Comparison of ENCODE assay signal across 29 cellular contexts in genomic region chr1:59945790-59946189, GRCh38. TPM values are rescaled to one million over a fixed set of nuclear protein-coding genes. Genes with fewer than 3 reads are reported as not detected.
"Had no signal": no experiment of that assay in that cellular context is flagged by ENCODE, and none has a peak within 500 bp of the region (broad histone marks: within the 10 kb centered on the region; RNA-seq: fewer than 3 reads in every experiment).

No MANE protein-coding gene starts in this region.

- H3K4me1 ChIP-seq: pancreas, psoas muscle, right lobe of liver, thyroid gland, upper lobe of left lung, vagina had no signal

- H3K9me3 ChIP-seq: neutrophil, pancreas, psoas muscle, right lobe of liver, sigmoid colon, stomach, thoracic aorta, thyroid gland, tibial nerve, upper lobe of left lung, vagina had no signal

- H3K27ac ChIP-seq: neutrophil, pancreas, psoas muscle, right lobe of liver, sigmoid colon, stomach, thoracic aorta, thyroid gland, tibial nerve, upper lobe of left lung, vagina had no signal

- H3K9me3 Mint-ChIP-seq: naive thymus-derived CD4-positive, alpha-beta T cell; natural killer cell; nephron progenitor cell; neural crest cell; stimulated activated effector memory CD8-positive, alpha-beta T cell treated with anti-CD3 and anti-CD28 coated beads, Interleukin-12 subunit alpha, Interleukin-12 subunit beta, amount 100 ng/mL, for 72 hours; stimulated activated naive B cell treated with anti-CD40 and anti-IgM and Interleukin-4, amounts not matched to agents 10 μg/mL and 1 μg/mL and 100 μg/mL, for 72 hours; stimulated activated naive CD8-positive, alpha-beta T cell treated with anti-CD3 and anti-CD28 coated beads, Interleukin-15, Interleukin-2, amounts not matched to agents 100 ng/mL and 50 ng/mL, for 24 hours had no signal

- ATAC-seq: naive thymus-derived CD4-positive, alpha-beta T cell; natural killer cell; pancreas; psoas muscle; right cardiac atrium; stimulated activated effector memory CD8-positive, alpha-beta T cell treated with anti-CD3 and anti-CD28 coated beads, Interleukin-12 subunit alpha, Interleukin-12 subunit beta, amount 100 ng/mL, for 72 hours; stimulated activated naive B cell treated with anti-CD40 and anti-IgM and Interleukin-4, amounts not matched to agents 10 μg/mL and 1 μg/mL and 100 μg/mL, for 72 hours had no signal

- H3K4me3 ChIP-seq: pancreas, psoas muscle, right lobe of liver, sigmoid colon, stomach, thoracic aorta, thyroid gland, tibial nerve, upper lobe of left lung, vagina had no signal

- H3K36me3 ChIP-seq: neutrophil, pancreas, right lobe of liver, sigmoid colon, stomach, thoracic aorta, thyroid gland, tibial nerve, upper lobe of left lung, vagina had no signal

- H3K27me3 ChIP-seq: pancreas, right lobe of liver, sigmoid colon, stomach, thyroid gland, tibial nerve, upper lobe of left lung, vagina had no signal

- H3K4me3 Mint-ChIP-seq: naive thymus-derived CD4-positive, alpha-beta T cell; natural killer cell; nephron progenitor cell; neural crest cell; stimulated activated effector memory CD8-positive, alpha-beta T cell treated with anti-CD3 and anti-CD28 coated beads, Interleukin-12 subunit alpha, Interleukin-12 subunit beta, amount 100 ng/mL, for 72 hours; stimulated activated naive B cell treated with anti-CD40 and anti-IgM and Interleukin-4, amounts not matched to agents 10 μg/mL and 1 μg/mL and 100 μg/mL, for 72 hours; stimulated activated naive CD8-positive, alpha-beta T cell treated with anti-CD3 and anti-CD28 coated beads, Interleukin-15, Interleukin-2, amounts not matched to agents 100 ng/mL and 50 ng/mL, for 24 hours had no signal

- DNase-seq: naive thymus-derived CD4-positive, alpha-beta T cell; natural killer cell; nephron progenitor cell; nucleus accumbens; pancreas; psoas muscle; right cardiac atrium; right lobe of liver; sigmoid colon; small intestine; stimulated activated CD4-positive, alpha-beta T cell treated with anti-CD3 and anti-CD28 coated beads, Interleukin-15, amount 100 ng/mL, for 24 hours; stimulated activated CD4-positive, alpha-beta T cell treated with anti-CD3 and anti-CD28 coated beads, Interleukin-2, amount 100 ng/mL, for 24 hours; stimulated activated CD4-positive, alpha-beta T cell treated with anti-CD3 and anti-CD28 coated beads, Interleukin-2, amount 100 ng/mL, for 48 hours; stimulated activated CD4-positive, alpha-beta T cell treated with anti-CD3 and anti-CD28 coated beads, Interleukin-4, amount 100 ng/mL, for 24 hours; stimulated activated naive B cell treated with anti-CD40 and anti-IgM and Interleukin-4, amounts not matched to agents 10 μg/mL and 1 μg/mL and 100 μg/mL, for 72 hours; stimulated activated naive CD4-positive, alpha-beta T cell treated with Interleukin-2 at 50 U/mL for 16 hours; stomach; thyroid gland; trophoblast cell; upper lobe of left lung had no signal

- H3K36me3 Mint-ChIP-seq: naive thymus-derived CD4-positive, alpha-beta T cell; natural killer cell; stimulated activated effector memory CD8-positive, alpha-beta T cell treated with anti-CD3 and anti-CD28 coated beads, Interleukin-12 subunit alpha, Interleukin-12 subunit beta, amount 100 ng/mL, for 72 hours; stimulated activated naive B cell treated with anti-CD40 and anti-IgM and Interleukin-4, amounts not matched to agents 10 μg/mL and 1 μg/mL and 100 μg/mL, for 72 hours had no signal

- H3K4me1 Mint-ChIP-seq: naive thymus-derived CD4-positive, alpha-beta T cell; natural killer cell; nephron progenitor cell; neural crest cell; stimulated activated effector memory CD8-positive, alpha-beta T cell treated with anti-CD3 and anti-CD28 coated beads, Interleukin-12 subunit alpha, Interleukin-12 subunit beta, amount 100 ng/mL, for 72 hours; stimulated activated naive B cell treated with anti-CD40 and anti-IgM and Interleukin-4, amounts not matched to agents 10 μg/mL and 1 μg/mL and 100 μg/mL, for 72 hours had no signal

- H3K27ac Mint-ChIP-seq: naive thymus-derived CD4-positive, alpha-beta T cell; natural killer cell; nephron progenitor cell; stimulated activated effector memory CD8-positive, alpha-beta T cell treated with anti-CD3 and anti-CD28 coated beads, Interleukin-12 subunit alpha, Interleukin-12 subunit beta, amount 100 ng/mL, for 72 hours; stimulated activated naive B cell treated with anti-CD40 and anti-IgM and Interleukin-4, amounts not matched to agents 10 μg/mL and 1 μg/mL and 100 μg/mL, for 72 hours; stimulated activated naive CD8-positive, alpha-beta T cell treated with anti-CD3 and anti-CD28 coated beads, Interleukin-15, Interleukin-2, amounts not matched to agents 100 ng/mL and 50 ng/mL, for 24 hours had no signal

- FAIRE-seq: pancreas, small intestine, urothelium cell line had no signal

RNA-seq across cellular contexts. Expression of gene CYP2J2, which starts 19.2 kb away (rescaled TPM):
- total RNA-seq: posterior vena cava, thoracic aorta had no signal
